Comparison of ENCODE assay signal across 1 cellular context in the genomic region with DNA sequence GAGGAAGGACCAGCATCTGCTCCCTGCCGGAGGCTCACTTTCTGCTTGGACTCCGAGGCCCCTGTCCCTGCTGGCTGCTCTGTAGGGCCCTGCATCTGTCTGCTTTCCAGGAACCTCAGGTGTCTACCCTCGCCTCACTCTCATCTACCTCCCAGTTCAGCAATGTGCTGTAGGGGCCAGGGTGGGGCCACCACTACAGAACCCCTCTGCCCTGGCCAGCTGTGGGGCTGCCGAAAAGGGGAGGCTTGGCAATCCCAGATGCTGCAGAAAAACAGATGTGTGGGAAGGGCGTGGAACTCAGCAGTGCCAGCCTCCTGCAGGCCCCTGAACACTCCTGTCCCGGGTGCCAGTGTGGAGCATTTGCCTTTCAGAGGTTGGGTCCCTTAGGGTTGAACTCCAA.
TF ChIP-seq lines count a peak whose summit lies in the region.

No MANE protein-coding gene starts in this region.

TF ChIP-seq in HepG2, 621 proteins besides CTCF, POLR2A, EP300 and RAD21 (continued from another document):
- TF ChIP-seq, protein P1, sequence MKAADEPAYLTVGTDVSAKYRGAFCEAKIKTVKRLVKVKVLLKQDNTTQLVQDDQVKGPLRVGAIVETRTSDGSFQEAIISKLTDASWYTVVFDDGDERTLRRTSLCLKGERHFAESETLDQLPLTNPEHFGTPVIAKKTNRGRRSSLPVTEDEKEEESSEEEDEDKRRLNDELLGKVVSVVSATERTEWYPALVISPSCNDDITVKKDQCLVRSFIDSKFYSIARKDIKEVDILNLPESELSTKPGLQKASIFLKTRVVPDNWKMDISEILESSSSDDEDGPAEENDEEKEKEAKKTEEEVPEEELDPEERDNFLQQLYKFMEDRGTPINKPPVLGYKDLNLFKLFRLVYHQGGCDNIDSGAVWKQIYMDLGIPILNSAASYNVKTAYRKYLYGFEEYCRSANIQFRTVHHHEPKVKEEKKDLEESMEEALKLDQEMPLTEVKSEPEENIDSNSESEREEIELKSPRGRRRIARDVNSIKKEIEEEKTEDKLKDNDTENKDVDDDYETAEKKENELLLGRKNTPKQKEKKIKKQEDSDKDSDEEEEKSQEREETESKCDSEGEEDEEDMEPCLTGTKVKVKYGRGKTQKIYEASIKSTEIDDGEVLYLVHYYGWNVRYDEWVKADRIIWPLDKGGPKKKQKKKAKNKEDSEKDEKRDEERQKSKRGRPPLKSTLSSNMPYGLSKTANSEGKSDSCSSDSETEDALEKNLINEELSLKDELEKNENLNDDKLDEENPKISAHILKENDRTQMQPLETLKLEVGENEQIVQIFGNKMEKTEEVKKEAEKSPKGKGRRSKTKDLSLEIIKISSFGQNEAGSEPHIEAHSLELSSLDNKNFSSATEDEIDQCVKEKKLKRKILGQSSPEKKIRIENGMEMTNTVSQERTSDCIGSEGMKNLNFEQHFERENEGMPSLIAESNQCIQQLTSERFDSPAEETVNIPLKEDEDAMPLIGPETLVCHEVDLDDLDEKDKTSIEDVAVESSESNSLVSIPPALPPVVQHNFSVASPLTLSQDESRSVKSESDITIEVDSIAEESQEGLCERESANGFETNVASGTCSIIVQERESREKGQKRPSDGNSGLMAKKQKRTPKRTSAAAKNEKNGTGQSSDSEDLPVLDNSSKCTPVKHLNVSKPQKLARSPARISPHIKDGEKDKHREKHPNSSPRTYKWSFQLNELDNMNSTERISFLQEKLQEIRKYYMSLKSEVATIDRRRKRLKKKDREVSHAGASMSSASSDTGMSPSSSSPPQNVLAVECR (CRISPR knock-in tag; IDR thresholded peaks at IDR 0.05; ENCODE audit: borderline replicate concordance): no peak
- TF ChIP-seq RARA (CRISPR knock-in tag; IDR thresholded peaks at IDR 0.05) (no peak), HOXA5 (CRISPR knock-in tag; IDR thresholded peaks at IDR 0.05) (no peak), AKAP8 (CRISPR knock-in tag; IDR thresholded peaks at IDR 0.05) (no peak), MAZ (IDR thresholded peaks at IDR 0.05; ENCODE audit: borderline replicate concordance, low read depth, low read length) (no peak), MAZ (CRISPR knock-in tag; IDR thresholded peaks at IDR 0.05; ENCODE audit: low read depth) (no peak)
- TF ChIP-seq, protein P2, sequence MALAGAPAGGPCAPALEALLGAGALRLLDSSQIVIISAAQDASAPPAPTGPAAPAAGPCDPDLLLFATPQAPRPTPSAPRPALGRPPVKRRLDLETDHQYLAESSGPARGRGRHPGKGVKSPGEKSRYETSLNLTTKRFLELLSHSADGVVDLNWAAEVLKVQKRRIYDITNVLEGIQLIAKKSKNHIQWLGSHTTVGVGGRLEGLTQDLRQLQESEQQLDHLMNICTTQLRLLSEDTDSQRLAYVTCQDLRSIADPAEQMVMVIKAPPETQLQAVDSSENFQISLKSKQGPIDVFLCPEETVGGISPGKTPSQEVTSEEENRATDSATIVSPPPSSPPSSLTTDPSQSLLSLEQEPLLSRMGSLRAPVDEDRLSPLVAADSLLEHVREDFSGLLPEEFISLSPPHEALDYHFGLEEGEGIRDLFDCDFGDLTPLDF (CRISPR knock-in tag; IDR thresholded peaks at IDR 0.05): no peak
- TF ChIP-seq, protein P3, sequence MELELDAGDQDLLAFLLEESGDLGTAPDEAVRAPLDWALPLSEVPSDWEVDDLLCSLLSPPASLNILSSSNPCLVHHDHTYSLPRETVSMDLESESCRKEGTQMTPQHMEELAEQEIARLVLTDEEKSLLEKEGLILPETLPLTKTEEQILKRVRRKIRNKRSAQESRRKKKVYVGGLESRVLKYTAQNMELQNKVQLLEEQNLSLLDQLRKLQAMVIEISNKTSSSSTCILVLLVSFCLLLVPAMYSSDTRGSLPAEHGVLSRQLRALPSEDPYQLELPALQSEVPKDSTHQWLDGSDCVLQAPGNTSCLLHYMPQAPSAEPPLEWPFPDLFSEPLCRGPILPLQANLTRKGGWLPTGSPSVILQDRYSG (CRISPR knock-in tag; IDR thresholded peaks at IDR 0.05): no peak
